Comparison of ENCODE assay signal across 25 cellular contexts in the genomic region with DNA sequence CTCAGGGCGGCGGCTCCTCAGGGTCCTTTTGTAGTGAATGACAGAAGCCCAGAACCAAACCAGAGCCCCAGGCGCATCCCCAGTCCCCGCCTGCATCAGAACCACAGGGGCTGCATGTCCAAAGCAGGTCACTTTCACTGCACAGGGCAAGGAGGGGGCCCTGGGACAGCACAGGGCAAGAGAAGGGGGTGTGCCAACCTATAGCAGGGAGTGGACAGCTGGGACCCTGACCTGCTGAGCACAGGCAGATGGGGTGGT.
"Had no signal": no experiment of that assay in that cellular context is flagged by ENCODE, and none has a peak within 500 bp of the region (broad histone marks: within the 10 kb centered on the region; RNA-seq: fewer than 3 reads in every experiment).

No MANE protein-coding gene starts in this region.

- H3K4me1 ChIP-seq: foreskin keratinocyte, parathyroid adenoma, right lobe of liver, vagina had no signal

- H3K27ac Mint-ChIP-seq: memory B cell; natural killer cell; progenitor cell of endocrine pancreas; stimulated activated naive CD8-positive, alpha-beta T cell treated with anti-CD3 and anti-CD28 coated beads, Interleukin-15, amount 100 ng/mL, for 72 hours had no signal

- H3K9me3 ChIP-seq: esophagus muscularis mucosa, gastroesophageal sphincter, heart left ventricle, right lobe of liver, suprapubic skin, transverse colon, vagina had no signal

- H3K4me2 ChIP-seq: hepatocyte, smooth muscle cell had no signal

- H3K4me3 Mint-ChIP-seq: memory B cell; natural killer cell; stimulated activated naive CD8-positive, alpha-beta T cell treated with anti-CD3 and anti-CD28 coated beads, Interleukin-15, amount 100 ng/mL, for 72 hours had no signal

- H3K9me3 Mint-ChIP-seq: memory B cell; natural killer cell; stimulated activated naive CD8-positive, alpha-beta T cell treated with anti-CD3 and anti-CD28 coated beads, Interleukin-15, amount 100 ng/mL, for 72 hours had no signal

- H3K4me3 ChIP-seq: esophagus muscularis mucosa, gastroesophageal sphincter, heart left ventricle, hepatocyte, lung, right lobe of liver, smooth muscle cell, suprapubic skin, transverse colon, vagina had no signal

- H3K27me3 ChIP-seq: esophagus muscularis mucosa, gastroesophageal sphincter, heart left ventricle, hepatocyte, right lobe of liver, suprapubic skin, transverse colon, vagina had no signal

- H3K9ac ChIP-seq: parathyroid adenoma had no signal

- H3K27ac ChIP-seq: esophagus muscularis mucosa, foreskin keratinocyte, gastroesophageal sphincter, hepatocyte, parathyroid adenoma, right lobe of liver, suprapubic skin, transverse colon, vagina had no signal

- DNase-seq: dermis blood vessel endothelial cell; effector memory CD4-positive, alpha-beta T cell; foreskin keratinocyte; kidney; natural killer cell; right lobe of liver; stimulated activated CD4-positive, alpha-beta T cell treated with anti-CD3 and anti-CD28 coated beads, Interleukin-12 subunit alpha, Interleukin-12 subunit beta, amount 100 ng/mL, for 4 hours; stimulated activated CD4-positive, alpha-beta T cell treated with anti-CD3 and anti-CD28 coated beads, Interleukin-1b, Interleukin-23, amount 100 ng/mL, for 48 hours; stimulated activated CD4-positive, alpha-beta T cell treated with anti-CD3 and anti-CD28 coated beads, Interleukin-4, amount 100 ng/mL, for 1 hour; stimulated activated CD8-positive, alpha-beta memory T cell treated with anti-CD3 and anti-CD28 coated beads, Interleukin-4, amount 100 ng/mL, for 48 hours; stimulated activated naive CD4-positive, alpha-beta T cell; stimulated activated naive CD8-positive, alpha-beta T cell treated with anti-CD3 and anti-CD28 coated beads, Interleukin-15, amount 100 ng/mL, for 72 hours; transverse colon had no signal

- H3K4me1 Mint-ChIP-seq: natural killer cell; stimulated activated naive CD8-positive, alpha-beta T cell treated with anti-CD3 and anti-CD28 coated beads, Interleukin-15, amount 100 ng/mL, for 72 hours had no signal

- H3K79me2 ChIP-seq: hepatocyte, parathyroid adenoma had no signal

- ATAC-seq: foreskin keratinocyte; gastroesophageal sphincter; left lobe of liver; natural killer cell; stimulated activated naive CD8-positive, alpha-beta T cell treated with anti-CD3 and anti-CD28 coated beads, Interleukin-15, amount 100 ng/mL, for 72 hours had no signal

- H3K36me3 ChIP-seq: esophagus muscularis mucosa, gastroesophageal sphincter, heart left ventricle, right lobe of liver, suprapubic skin, transverse colon, vagina had no signal

- H2AFZ ChIP-seq: hepatocyte, parathyroid adenoma had no signal

- H3K36me3 Mint-ChIP-seq: memory B cell, natural killer cell had no signal
